Comparison of ENCODE assay signal across 1 cellular context in the genomic region with DNA sequence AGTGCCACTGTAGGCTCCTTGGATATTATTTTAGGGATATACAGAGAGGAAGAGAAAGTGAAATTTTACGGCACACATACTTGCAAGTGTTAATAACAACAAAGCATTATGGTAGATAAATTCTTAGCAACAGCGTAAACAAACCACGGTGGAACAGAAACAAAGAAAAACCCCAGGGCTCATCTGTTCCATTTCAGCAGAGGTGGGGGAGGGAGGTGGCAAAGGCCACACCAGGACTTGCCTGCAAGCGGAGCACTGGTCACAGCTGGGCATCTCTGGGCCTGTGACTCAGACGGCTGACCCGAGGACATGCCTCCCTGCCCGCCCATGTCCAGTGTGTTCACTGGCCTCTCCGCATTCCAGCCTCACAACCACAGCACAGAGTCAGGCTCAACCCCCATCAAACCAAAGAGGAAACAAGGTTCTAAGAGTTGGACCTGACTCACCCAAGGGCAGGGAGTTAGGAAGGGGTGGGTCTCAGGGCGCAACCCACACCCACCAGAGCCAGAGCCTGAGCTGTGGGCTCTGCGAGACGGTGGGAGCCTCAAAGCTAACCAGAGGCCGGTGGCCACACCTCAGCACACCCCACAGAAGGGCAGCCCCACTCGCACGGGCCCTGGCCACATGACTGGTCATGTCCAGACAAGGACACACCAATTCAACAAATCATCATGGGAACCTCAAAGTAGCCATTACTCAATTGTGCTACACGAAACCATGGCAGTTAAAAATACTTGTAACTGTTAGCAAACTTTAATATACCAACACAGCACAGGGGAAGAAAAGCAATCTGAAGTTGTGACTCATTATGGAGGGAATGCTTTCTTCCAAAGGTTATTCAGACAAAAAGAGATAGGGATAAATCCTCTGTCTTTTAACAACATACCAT.
TF ChIP-seq lines count a peak whose summit lies in the region.

No MANE protein-coding gene starts in this region.

TF ChIP-seq in GM12878, 131 proteins besides CTCF, POLR2A, EP300 and RAD21 (continued from another document):
- TF ChIP-seq, protein P1, sequence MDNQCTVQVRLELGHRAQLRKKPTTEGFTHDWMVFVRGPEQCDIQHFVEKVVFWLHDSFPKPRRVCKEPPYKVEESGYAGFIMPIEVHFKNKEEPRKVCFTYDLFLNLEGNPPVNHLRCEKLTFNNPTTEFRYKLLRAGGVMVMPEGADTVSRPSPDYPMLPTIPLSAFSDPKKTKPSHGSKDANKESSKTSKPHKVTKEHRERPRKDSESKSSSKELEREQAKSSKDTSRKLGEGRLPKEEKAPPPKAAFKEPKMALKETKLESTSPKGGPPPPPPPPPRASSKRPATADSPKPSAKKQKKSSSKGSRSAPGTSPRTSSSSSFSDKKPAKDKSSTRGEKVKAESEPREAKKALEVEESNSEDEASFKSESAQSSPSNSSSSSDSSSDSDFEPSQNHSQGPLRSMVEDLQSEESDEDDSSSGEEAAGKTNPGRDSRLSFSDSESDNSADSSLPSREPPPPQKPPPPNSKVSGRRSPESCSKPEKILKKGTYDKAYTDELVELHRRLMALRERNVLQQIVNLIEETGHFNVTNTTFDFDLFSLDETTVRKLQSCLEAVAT (IDR thresholded peaks at IDR 0.05), result peak; percentile 75; the same call in 1 of the 2 replicates
- TF ChIP-seq, protein P2, sequence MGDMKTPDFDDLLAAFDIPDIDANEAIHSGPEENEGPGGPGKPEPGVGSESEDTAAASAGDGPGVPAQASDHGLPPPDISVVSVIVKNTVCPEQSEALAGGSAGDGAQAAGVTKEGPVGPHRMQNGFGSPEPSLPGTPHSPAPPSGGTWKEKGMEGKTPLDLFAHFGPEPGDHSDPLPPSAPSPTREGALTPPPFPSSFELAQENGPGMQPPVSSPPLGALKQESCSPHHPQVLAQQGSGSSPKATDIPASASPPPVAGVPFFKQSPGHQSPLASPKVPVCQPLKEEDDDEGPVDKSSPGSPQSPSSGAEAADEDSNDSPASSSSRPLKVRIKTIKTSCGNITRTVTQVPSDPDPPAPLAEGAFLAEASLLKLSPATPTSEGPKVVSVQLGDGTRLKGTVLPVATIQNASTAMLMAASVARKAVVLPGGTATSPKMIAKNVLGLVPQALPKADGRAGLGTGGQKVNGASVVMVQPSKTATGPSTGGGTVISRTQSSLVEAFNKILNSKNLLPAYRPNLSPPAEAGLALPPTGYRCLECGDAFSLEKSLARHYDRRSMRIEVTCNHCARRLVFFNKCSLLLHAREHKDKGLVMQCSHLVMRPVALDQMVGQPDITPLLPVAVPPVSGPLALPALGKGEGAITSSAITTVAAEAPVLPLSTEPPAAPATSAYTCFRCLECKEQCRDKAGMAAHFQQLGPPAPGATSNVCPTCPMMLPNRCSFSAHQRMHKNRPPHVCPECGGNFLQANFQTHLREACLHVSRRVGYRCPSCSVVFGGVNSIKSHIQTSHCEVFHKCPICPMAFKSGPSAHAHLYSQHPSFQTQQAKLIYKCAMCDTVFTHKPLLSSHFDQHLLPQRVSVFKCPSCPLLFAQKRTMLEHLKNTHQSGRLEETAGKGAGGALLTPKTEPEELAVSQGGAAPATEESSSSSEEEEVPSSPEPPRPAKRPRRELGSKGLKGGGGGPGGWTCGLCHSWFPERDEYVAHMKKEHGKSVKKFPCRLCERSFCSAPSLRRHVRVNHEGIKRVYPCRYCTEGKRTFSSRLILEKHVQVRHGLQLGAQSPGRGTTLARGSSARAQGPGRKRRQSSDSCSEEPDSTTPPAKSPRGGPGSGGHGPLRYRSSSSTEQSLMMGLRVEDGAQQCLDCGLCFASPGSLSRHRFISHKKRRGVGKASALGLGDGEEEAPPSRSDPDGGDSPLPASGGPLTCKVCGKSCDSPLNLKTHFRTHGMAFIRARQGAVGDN (IDR thresholded peaks at IDR 0.05), result peak; percentile 33; the same call in 1 of the 2 replicates
- TF ChIP-seq EZH2 (IDR thresholded peaks at IDR 0.05; ENCODE audit: borderline replicate concordance, control insufficient read depth, low read depth, low read length) (no peak), KDM1A (IDR thresholded peaks at IDR 0.05; ENCODE audit: borderline replicate concordance) (no peak), NR2C1 (IDR thresholded peaks at IDR 0.05) (0 out of 2 replicates have a peak, but pooled peaks have one; percentile 15), ZNF622 (IDR thresholded peaks at IDR 0.05) (no peak), GABPA (IDR thresholded peaks at IDR 0.05; ENCODE audit: low read depth) (no peak), SPI1 (IDR thresholded peaks at IDR 0.05; ENCODE audit: borderline replicate concordance, insufficient read depth, low read depth, low read length) (peak; percentile 39; the same call in 1 of the 2 replicates), BACH1 (IDR thresholded peaks at IDR 0.05; ENCODE audit: borderline replicate concordance) (peak; percentile 33; the same call in 1 of the 2 replicates), WRNIP1 (IDR thresholded peaks at IDR 0.05; ENCODE audit: borderline replicate concordance, low read depth, low read length) (no peak), STAT3 (IDR thresholded peaks at IDR 0.05; ENCODE audit: low read depth, low read length) (no peak), TCF3 (IDR thresholded peaks at IDR 0.05; ENCODE audit: borderline replicate concordance, insufficient read depth, low read depth, low read length) (0 out of 2 replicates have a peak, but pooled peaks have one; percentile 18), ASH2L (IDR thresholded peaks at IDR 0.05; ENCODE audit: borderline replicate concordance, low read depth) (peak; percentile 79; the same call in 1 of the 2 replicates), BHLHE40 (IDR thresholded peaks at IDR 0.05; ENCODE audit: borderline replicate concordance in 1 of 2, low read depth in 2 of 2, low read length in 1 of 2) (peak; percentile 49 to 54; a peak in 2 of 4 replicates), DPF2 (IDR thresholded peaks at IDR 0.05) (peak; percentile 82), HDGF (IDR thresholded peaks at IDR 0.05) (peak; percentile 80; the same call in 1 of the 2 replicates), NR2F1 (conservative IDR thresholded peaks at IDR 0.05) (peak; percentile 91)
- TF ChIP-seq, protein P3, sequence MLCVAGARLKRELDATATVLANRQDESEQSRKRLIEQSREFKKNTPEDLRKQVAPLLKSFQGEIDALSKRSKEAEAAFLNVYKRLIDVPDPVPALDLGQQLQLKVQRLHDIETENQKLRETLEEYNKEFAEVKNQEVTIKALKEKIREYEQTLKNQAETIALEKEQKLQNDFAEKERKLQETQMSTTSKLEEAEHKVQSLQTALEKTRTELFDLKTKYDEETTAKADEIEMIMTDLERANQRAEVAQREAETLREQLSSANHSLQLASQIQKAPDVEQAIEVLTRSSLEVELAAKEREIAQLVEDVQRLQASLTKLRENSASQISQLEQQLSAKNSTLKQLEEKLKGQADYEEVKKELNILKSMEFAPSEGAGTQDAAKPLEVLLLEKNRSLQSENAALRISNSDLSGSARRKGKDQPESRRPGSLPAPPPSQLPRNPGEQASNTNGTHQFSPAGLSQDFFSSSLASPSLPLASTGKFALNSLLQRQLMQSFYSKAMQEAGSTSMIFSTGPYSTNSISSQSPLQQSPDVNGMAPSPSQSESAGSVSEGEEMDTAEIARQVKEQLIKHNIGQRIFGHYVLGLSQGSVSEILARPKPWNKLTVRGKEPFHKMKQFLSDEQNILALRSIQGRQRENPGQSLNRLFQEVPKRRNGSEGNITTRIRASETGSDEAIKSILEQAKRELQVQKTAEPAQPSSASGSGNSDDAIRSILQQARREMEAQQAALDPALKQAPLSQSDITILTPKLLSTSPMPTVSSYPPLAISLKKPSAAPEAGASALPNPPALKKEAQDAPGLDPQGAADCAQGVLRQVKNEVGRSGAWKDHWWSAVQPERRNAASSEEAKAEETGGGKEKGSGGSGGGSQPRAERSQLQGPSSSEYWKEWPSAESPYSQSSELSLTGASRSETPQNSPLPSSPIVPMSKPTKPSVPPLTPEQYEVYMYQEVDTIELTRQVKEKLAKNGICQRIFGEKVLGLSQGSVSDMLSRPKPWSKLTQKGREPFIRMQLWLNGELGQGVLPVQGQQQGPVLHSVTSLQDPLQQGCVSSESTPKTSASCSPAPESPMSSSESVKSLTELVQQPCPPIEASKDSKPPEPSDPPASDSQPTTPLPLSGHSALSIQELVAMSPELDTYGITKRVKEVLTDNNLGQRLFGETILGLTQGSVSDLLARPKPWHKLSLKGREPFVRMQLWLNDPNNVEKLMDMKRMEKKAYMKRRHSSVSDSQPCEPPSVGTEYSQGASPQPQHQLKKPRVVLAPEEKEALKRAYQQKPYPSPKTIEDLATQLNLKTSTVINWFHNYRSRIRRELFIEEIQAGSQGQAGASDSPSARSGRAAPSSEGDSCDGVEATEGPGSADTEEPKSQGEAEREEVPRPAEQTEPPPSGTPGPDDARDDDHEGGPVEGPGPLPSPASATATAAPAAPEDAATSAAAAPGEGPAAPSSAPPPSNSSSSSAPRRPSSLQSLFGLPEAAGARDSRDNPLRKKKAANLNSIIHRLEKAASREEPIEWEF (IDR thresholded peaks at IDR 0.05; ENCODE audit: insufficient replicate concordance, low read depth, low read length), result no peak
- TF ChIP-seq, protein P4, sequence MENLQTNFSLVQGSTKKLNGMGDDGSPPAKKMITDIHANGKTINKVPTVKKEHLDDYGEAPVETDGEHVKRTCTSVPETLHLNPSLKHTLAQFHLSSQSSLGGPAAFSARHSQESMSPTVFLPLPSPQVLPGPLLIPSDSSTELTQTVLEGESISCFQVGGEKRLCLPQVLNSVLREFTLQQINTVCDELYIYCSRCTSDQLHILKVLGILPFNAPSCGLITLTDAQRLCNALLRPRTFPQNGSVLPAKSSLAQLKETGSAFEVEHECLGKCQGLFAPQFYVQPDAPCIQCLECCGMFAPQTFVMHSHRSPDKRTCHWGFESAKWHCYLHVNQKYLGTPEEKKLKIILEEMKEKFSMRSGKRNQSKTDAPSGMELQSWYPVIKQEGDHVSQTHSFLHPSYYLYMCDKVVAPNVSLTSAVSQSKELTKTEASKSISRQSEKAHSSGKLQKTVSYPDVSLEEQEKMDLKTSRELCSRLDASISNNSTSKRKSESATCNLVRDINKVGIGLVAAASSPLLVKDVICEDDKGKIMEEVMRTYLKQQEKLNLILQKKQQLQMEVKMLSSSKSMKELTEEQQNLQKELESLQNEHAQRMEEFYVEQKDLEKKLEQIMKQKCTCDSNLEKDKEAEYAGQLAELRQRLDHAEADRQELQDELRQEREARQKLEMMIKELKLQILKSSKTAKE (IDR thresholded peaks at IDR 0.05; ENCODE audit: low read depth, poor library complexity, severe bottlenecking), result peak; percentile 76
- TF ChIP-seq, protein P5, sequence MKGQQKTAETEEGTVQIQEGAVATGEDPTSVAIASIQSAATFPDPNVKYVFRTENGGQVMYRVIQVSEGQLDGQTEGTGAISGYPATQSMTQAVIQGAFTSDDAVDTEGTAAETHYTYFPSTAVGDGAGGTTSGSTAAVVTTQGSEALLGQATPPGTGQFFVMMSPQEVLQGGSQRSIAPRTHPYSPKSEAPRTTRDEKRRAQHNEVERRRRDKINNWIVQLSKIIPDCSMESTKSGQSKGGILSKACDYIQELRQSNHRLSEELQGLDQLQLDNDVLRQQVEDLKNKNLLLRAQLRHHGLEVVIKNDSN (IDR thresholded peaks at IDR 0.05; ENCODE audit: borderline replicate concordance, extremely low read length, insufficient read depth, low read depth, low read length), result no peak
- TF ChIP-seq, protein P6, sequence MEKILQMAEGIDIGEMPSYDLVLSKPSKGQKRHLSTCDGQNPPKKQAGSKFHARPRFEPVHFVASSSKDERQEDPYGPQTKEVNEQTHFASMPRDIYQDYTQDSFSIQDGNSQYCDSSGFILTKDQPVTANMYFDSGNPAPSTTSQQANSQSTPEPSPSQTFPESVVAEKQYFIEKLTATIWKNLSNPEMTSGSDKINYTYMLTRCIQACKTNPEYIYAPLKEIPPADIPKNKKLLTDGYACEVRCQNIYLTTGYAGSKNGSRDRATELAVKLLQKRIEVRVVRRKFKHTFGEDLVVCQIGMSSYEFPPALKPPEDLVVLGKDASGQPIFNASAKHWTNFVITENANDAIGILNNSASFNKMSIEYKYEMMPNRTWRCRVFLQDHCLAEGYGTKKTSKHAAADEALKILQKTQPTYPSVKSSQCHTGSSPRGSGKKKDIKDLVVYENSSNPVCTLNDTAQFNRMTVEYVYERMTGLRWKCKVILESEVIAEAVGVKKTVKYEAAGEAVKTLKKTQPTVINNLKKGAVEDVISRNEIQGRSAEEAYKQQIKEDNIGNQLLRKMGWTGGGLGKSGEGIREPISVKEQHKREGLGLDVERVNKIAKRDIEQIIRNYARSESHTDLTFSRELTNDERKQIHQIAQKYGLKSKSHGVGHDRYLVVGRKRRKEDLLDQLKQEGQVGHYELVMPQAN (conservative IDR thresholded peaks at IDR 0.05), result peak; percentile 52; the same call in 1 of the 2 replicates
